Comparison of ENCODE assay signal across 17 cellular contexts in genomic region chr2:143708682-143709081, GRCh38.
"Had no signal": no experiment of that assay in that cellular context is flagged by ENCODE, and none has a peak within 500 bp of the region (broad histone marks: within the 10 kb centered on the region; RNA-seq: fewer than 3 reads in every experiment).

No MANE protein-coding gene starts in this region.

- H3K4me3 ChIP-seq: adrenal gland, dorsolateral prefrontal cortex, prostate gland, right atrium auricular region had no signal

- H3K27me3 ChIP-seq: adrenal gland, dorsolateral prefrontal cortex, right atrium auricular region had no signal

- H3K27ac Mint-ChIP-seq: activated CD4-positive, alpha-beta T cell treated with anti-CD3 and anti-CD28 coated beads, Interleukin-2, amount 10 ng/mL, durations not matched to agents 7 days and 5 days; activated CD8-positive, alpha-beta T cell treated with anti-CD3 and anti-CD28 coated beads, Interleukin-2, amount 10 ng/mL, durations not matched to agents 7 days and 5 days; activated naive CD4-positive, alpha-beta T cell treated with anti-CD3 and anti-CD28 coated beads for 36 hours; activated T-cell treated with anti-CD3 and anti-CD28 coated beads, Interleukin-2, amount 50 U/mL, for 24 hours; activated T-helper 2 cell treated with anti-CD3 and anti-CD28 coated beads, Interferon-gamma antibody, Interleukin-2, Interleukin-4, amounts not matched to agents 10 μg/mL and 5 μg/mL and 100 μg/mL, durations not matched to agents 14 hours and 24 hours and 36 hours had no signal

- H3K9me3 ChIP-seq: adrenal gland, prostate gland had no signal

- H3K27me3 Mint-ChIP-seq: activated CD4-positive, alpha-beta T cell treated with anti-CD3 and anti-CD28 coated beads, Interleukin-2, amount 10 ng/mL, durations not matched to agents 7 days and 5 days; activated T-cell treated with anti-CD3 and anti-CD28 coated beads, Interleukin-2, amount 50 U/mL, for 24 hours; stimulated activated naive CD8-positive, alpha-beta T cell treated with anti-CD3 and anti-CD28 coated beads, Interleukin-15, amount 100 ng/mL, for 72 hours had no signal

- H3K4me1 Mint-ChIP-seq: activated CD4-positive, alpha-beta T cell treated with anti-CD3 and anti-CD28 coated beads, Interleukin-2, amount 10 ng/mL, durations not matched to agents 7 days and 5 days; stimulated activated naive CD8-positive, alpha-beta T cell treated with anti-CD3 and anti-CD28 coated beads, Interleukin-15, amount 100 ng/mL, for 72 hours had no signal

- H3K4me3 Mint-ChIP-seq: activated CD4-positive, alpha-beta T cell treated with anti-CD3 and anti-CD28 coated beads, Interleukin-2, amount 10 ng/mL, durations not matched to agents 7 days and 5 days; activated CD8-positive, alpha-beta T cell treated with anti-CD3 and anti-CD28 coated beads, Interleukin-2, amount 10 ng/mL, durations not matched to agents 7 days and 5 days; activated naive CD4-positive, alpha-beta T cell treated with anti-CD3 and anti-CD28 coated beads for 36 hours; activated T-cell treated with anti-CD3 and anti-CD28 coated beads, Interleukin-2, amount 50 U/mL, for 24 hours; stimulated activated naive CD8-positive, alpha-beta T cell treated with anti-CD3 and anti-CD28 coated beads, Interleukin-15, amount 100 ng/mL, for 72 hours had no signal

- H3K4me1 ChIP-seq: adrenal gland, prostate gland, right atrium auricular region had no signal

- ATAC-seq: activated CD8-positive, alpha-beta T cell treated with anti-CD3 and anti-CD28 coated beads, Interleukin-2, amount 10 ng/mL, durations not matched to agents 7 days and 5 days; left cardiac atrium; SK-N-SH treated with all-trans-retinoic acid at 6 μM for 48 hours; stimulated activated naive CD8-positive, alpha-beta T cell treated with anti-CD3 and anti-CD28 coated beads, Interleukin-15, amount 100 ng/mL, for 72 hours had no signal

- DNase-seq: activated CD4-positive, alpha-beta T cell treated with anti-CD3 and anti-CD28 coated beads, Interleukin-2, amount 10 ng/mL, durations not matched to agents 7 days and 5 days; activated CD8-positive, alpha-beta T cell treated with anti-CD3 and anti-CD28 coated beads, Interleukin-2, amount 10 ng/mL, durations not matched to agents 7 days and 5 days; activated naive CD4-positive, alpha-beta T cell treated with anti-CD3 and anti-CD28 coated beads for 36 hours; activated T-cell treated with anti-CD3 and anti-CD28 coated beads, Interleukin-2, amount 50 U/mL, for 24 hours; adrenal gland; caudate nucleus; dorsolateral prefrontal cortex; foreskin fibroblast; hippocampal formation; left cardiac atrium; stimulated activated CD4-positive, alpha-beta T cell treated with anti-CD3 and anti-CD28 coated beads, Interleukin-2, amount 100 ng/mL, for 48 hours; stimulated activated naive CD8-positive, alpha-beta T cell treated with anti-CD3 and anti-CD28 coated beads, Interleukin-15, amount 100 ng/mL, for 72 hours had no signal

- H3K36me3 ChIP-seq: adrenal gland, prostate gland, right atrium auricular region had no signal

- H3K27ac ChIP-seq: adrenal gland, dorsolateral prefrontal cortex, epithelial cell of prostate, prostate gland, right atrium auricular region had no signal
